In the genomic region with DNA sequence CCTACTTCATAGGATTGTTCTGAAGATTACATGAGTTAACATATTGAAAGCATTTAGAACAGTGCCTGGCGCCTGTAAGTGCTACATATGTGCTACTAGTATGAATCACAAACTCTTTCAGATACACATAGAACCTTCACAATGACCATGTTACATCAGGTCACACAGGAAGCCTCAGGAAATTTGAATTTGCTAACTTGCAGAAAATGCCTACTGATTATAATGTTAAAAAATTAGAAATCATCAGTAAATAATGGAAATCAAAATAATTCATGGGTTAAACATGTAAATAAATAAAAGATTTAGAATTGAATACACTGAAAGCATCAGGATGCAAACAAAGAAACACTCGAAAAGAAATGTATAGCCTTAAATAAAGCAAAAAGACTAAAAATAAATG, we compare ENCODE assay signal across 8 cellular contexts.
"Had no signal": no experiment of that assay in that cellular context is flagged by ENCODE, and none has a peak within 500 bp of the region (broad histone marks: within the 10 kb centered on the region; RNA-seq: fewer than 3 reads in every experiment).

No MANE protein-coding gene starts in this region.

- H3K36me3 ChIP-seq: HAP-1 had no signal

- ATAC-seq: HCT116 had no signal

- H3K9me3 ChIP-seq: HAP-1 had no signal

- DNase-seq: GM23248, GOT3, H7, HFFc6, KG1 had no signal

- H3K4me1 ChIP-seq: HAP-1 had no signal

- H2AFZ ChIP-seq: GM23248 had no signal

- H3K9ac ChIP-seq: GM23248 had no signal

- FAIRE-seq: HTR-8/SVneo had no signal

- H3K4me3 ChIP-seq: GM23248, HAP-1 had no signal

- H3K27ac ChIP-seq: GM23248 had no signal
